In genomic region chr13:41465215-41465907, GRCh38 we compare ENCODE assay signal across 1 cellular context.
TF ChIP-seq lines count a peak whose summit lies in the region.

No MANE protein-coding gene starts in this region.

TF ChIP-seq in K562, 482 proteins besides CTCF, POLR2A, EP300 and RAD21 (continued from another document):
- no peak for TF ChIP-seq ZNF3 (CRISPR knock-in tag; IDR thresholded peaks at IDR 0.05)
- no peak for TF ChIP-seq MEF2D (tag; conservative IDR thresholded peaks at IDR 0.05; ENCODE audit: low read depth)
- no peak for TF ChIP-seq ZNF146 (CRISPR knock-in tag; IDR thresholded peaks at IDR 0.05; ENCODE audit: unreplicated experiment)
- no peak for TF ChIP-seq EGR1 (conservative IDR thresholded peaks at IDR 0.05)
- no peak for TF ChIP-seq BRCA1 (IDR thresholded peaks at IDR 0.05)
- no peak for TF ChIP-seq BRCA1 (CRISPR knock-in tag; IDR thresholded peaks at IDR 0.05)
- no peak for TF ChIP-seq ZBTB2 (IDR thresholded peaks at IDR 0.05)
- no peak for TF ChIP-seq SMAD1 (IDR thresholded peaks at IDR 0.05; ENCODE audit: low read depth, low read length, partially characterized antibody)
- TF ChIP-seq KDM2B (CRISPR knock-in tag; IDR thresholded peaks at IDR 0.05), result no peak
- peak; percentile 20; the same call in 1 of the 2 replicates for TF ChIP-seq SMARCC2 (IDR thresholded peaks at IDR 0.05; ENCODE audit: low read depth)
- peak; percentile 71 for TF ChIP-seq FOSL1 (tag; conservative IDR thresholded peaks at IDR 0.05)
- TF ChIP-seq RBM34 (IDR thresholded peaks at IDR 0.05; ENCODE audit: borderline replicate concordance, insufficient read depth, low read length), result no peak
- no peak for TF ChIP-seq TRIM28 (IDR thresholded peaks at IDR 0.05)
- TF ChIP-seq ZNF436 (CRISPR knock-in tag; IDR thresholded peaks at IDR 0.05), result no peak
- TF ChIP-seq ZFP91 (CRISPR knock-in tag; IDR thresholded peaks at IDR 0.05), result no peak
- TF ChIP-seq CREM (IDR thresholded peaks at IDR 0.05; ENCODE audit: low read depth), result no peak
- 0 out of 2 replicates have a peak, but pooled peaks have one; percentile 45 for TF ChIP-seq ZNF592 (IDR thresholded peaks at IDR 0.05)
- no peak for TF ChIP-seq KLF16 (IDR thresholded peaks at IDR 0.05)
- no peak for TF ChIP-seq ZNF282 (CRISPR knock-in tag; IDR thresholded peaks at IDR 0.05)
- no peak for TF ChIP-seq ZNF239 (CRISPR knock-in tag; IDR thresholded peaks at IDR 0.05)
- TF ChIP-seq CTBP1 (IDR thresholded peaks at IDR 0.05; ENCODE audit: borderline replicate concordance), result peak; percentile 39; the same call in 1 of the 2 replicates
- no peak for TF ChIP-seq HIVEP1 (CRISPR knock-in tag; IDR thresholded peaks at IDR 0.05)
- no peak for TF ChIP-seq ZNF512 (tag; IDR thresholded peaks at IDR 0.05)
- no peak for TF ChIP-seq GABPB1 (CRISPR knock-in tag; IDR thresholded peaks at IDR 0.05)
- peak; percentile 59; the same call in 1 of the 2 replicates for TF ChIP-seq ATF3 (IDR thresholded peaks at IDR 0.05)
- TF ChIP-seq ATF3 (CRISPR knock-in tag; conservative IDR thresholded peaks at IDR 0.05), result no peak
- no peak for TF ChIP-seq ZNF764 (CRISPR knock-in tag; IDR thresholded peaks at IDR 0.05; ENCODE audit: low read depth)
- no peak for TF ChIP-seq E2F8 (IDR thresholded peaks at IDR 0.05; ENCODE audit: low read depth, partially characterized antibody)
- no peak for TF ChIP-seq PYGO2 (tag; IDR thresholded peaks at IDR 0.05)
- TF ChIP-seq PHTF2 (CRISPR knock-in tag; IDR thresholded peaks at IDR 0.05), result no peak
